ENCODE assay signal across 26 cellular contexts in the genomic region with DNA sequence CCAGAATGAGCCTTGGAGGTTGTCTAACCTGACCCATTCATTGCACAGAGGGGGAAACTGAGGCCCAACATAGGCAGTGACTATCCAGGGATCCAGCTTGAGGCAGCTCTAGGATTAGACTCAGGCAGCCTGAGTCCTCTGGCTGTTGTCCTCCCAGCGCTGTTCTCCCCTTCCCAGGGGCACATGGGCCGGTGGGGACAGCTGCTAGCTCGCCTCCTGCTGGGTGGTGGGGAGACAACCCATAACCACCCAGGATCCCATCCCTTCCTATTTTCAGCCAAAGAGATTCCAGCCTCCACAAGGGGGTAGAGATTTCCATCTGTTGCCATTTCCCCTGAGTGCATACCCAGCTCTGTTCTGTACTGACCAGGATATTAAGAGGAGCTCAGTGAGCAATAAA.
"Had no signal": no experiment of that assay in that cellular context is flagged by ENCODE, and none has a peak within 500 bp of the region (broad histone marks: within the 10 kb centered on the region; RNA-seq: fewer than 3 reads in every experiment).

No MANE protein-coding gene starts in this region.

- DNase-seq: activated B cell treated with CpG ODN at 0.5 μM for 24 hours; activated CD4-positive, alpha-beta memory T cell treated with anti-CD3 and anti-CD28 coated beads for 36 hours; activated CD4-positive, alpha-beta T cell treated with anti-CD3 and anti-CD28 coated beads for 1 hour; activated CD4-positive, alpha-beta T cell treated with anti-CD3 and anti-CD28 coated beads, Interleukin-2, amount 10 ng/mL, durations not matched to agents 7 days and 5 days; activated effector memory CD4-positive, alpha-beta T cell treated with anti-CD3 and anti-CD28 coated beads, Interleukin-2, amount 50 U/mL, for 16 hours; activated naive CD4-positive, alpha-beta T cell treated with Interleukin-2 at 50 U/mL for 16 hours; activated naive CD8-positive, alpha-beta T cell treated with anti-CD3 and anti-CD28 coated beads, Interleukin-2, amount 50 U/mL, for 24 hours; activated T-cell treated with anti-CD3 and anti-CD28 coated beads, Interleukin-2, amount 50 U/mL, for 24 hours; amniotic stem cell; body of pancreas; central memory CD4-positive, alpha-beta T cell; MG63; MV-4-11; NCI-H1092 treated with DMSO at 0.1 percent for 48 hours; NCI-H1436; NCI-H1694 treated with DMSO at 0.1 percent for 48 hours; NCI-H2029 treated with DMSO at 0.1 percent for 48 hours; NCI-H345; NCI-H510A; Peyer's patch; SHP77; T-helper 9 cell had no signal

- ATAC-seq: activated naive CD4-positive, alpha-beta T cell treated with anti-CD3 and anti-CD28 coated beads, Interleukin-2, amount 50 U/mL, for 72 hours; activated naive CD8-positive, alpha-beta T cell treated with anti-CD3 and anti-CD28 coated beads, Interleukin-2, amount 50 U/mL, for 24 hours; body of pancreas; SK-N-SH treated with all-trans-retinoic acid at 6 μM for 48 hours had no signal

- H3K27ac ChIP-seq: ascending aorta, body of pancreas, Peyer's patch, SJSA1 had no signal

- H3K4me3 ChIP-seq: ascending aorta, body of pancreas, MG63, Peyer's patch, SJSA1 had no signal

- H3K27me3 ChIP-seq: ascending aorta, body of pancreas, MG63, Peyer's patch, SJSA1 had no signal

- H3K4me1 ChIP-seq: ascending aorta, body of pancreas, Peyer's patch, SJSA1 had no signal

- H3K9me3 ChIP-seq: ascending aorta, body of pancreas, MG63, Peyer's patch, SJSA1 had no signal

- H3K36me3 ChIP-seq: ascending aorta, MG63, Peyer's patch, SJSA1 had no signal
